ENCODE assay signal across 1 cellular context in the genomic region with DNA sequence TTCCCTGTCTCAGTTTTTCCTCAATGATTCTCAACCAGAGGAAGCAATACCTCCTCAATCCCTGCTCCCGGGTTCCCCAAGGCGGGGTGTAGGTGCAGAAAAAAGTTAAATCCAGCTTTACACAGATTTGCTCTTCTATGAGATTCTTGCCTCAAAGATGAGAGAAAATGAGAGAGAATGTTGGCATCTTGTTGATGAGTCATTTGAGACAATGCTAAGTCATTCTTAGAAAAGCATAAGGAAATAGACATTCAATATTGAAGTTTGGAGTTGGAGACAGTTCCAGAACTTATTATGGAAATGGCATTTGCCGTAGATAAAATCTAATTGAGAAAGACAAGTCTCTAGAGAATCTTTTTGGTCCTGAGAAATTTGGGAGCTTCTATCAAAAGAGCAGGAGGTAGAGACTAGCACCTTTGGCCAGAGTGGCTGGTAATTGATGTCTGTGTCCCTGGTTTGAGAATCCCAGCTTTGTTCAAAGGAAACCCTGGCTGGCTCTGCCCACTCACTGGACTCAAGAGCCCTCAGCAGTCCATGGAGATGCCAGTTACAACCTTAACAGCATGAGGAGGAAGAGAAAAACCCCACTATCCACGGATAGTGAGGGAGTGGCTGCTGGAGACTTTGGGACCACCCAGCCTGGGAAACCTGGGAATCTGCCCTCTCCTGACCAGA.
TF ChIP-seq lines count a peak whose summit lies in the region.

No MANE protein-coding gene starts in this region.

TF ChIP-seq in GM12878, 131 proteins besides CTCF, POLR2A, EP300 and RAD21 (continued from another document):
- TF ChIP-seq, protein P1, sequence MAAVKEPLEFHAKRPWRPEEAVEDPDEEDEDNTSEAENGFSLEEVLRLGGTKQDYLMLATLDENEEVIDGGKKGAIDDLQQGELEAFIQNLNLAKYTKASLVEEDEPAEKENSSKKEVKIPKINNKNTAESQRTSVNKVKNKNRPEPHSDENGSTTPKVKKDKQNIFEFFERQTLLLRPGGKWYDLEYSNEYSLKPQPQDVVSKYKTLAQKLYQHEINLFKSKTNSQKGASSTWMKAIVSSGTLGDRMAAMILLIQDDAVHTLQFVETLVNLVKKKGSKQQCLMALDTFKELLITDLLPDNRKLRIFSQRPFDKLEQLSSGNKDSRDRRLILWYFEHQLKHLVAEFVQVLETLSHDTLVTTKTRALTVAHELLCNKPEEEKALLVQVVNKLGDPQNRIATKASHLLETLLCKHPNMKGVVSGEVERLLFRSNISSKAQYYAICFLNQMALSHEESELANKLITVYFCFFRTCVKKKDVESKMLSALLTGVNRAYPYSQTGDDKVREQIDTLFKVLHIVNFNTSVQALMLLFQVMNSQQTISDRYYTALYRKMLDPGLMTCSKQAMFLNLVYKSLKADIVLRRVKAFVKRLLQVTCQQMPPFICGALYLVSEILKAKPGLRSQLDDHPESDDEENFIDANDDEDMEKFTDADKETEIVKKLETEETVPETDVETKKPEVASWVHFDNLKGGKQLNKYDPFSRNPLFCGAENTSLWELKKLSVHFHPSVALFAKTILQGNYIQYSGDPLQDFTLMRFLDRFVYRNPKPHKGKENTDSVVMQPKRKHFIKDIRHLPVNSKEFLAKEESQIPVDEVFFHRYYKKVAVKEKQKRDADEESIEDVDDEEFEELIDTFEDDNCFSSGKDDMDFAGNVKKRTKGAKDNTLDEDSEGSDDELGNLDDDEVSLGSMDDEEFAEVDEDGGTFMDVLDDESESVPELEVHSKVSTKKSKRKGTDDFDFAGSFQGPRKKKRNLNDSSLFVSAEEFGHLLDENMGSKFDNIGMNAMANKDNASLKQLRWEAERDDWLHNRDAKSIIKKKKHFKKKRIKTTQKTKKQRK (IDR thresholded peaks at IDR 0.05; ENCODE audit: low read depth, low read length), result no peak
- TF ChIP-seq JUNB (IDR thresholded peaks at IDR 0.05) (peak; percentile 35; the same call in 1 of the 2 replicates), ASH2L (IDR thresholded peaks at IDR 0.05; ENCODE audit: borderline replicate concordance, low read depth) (no peak)
- TF ChIP-seq, protein P2, sequence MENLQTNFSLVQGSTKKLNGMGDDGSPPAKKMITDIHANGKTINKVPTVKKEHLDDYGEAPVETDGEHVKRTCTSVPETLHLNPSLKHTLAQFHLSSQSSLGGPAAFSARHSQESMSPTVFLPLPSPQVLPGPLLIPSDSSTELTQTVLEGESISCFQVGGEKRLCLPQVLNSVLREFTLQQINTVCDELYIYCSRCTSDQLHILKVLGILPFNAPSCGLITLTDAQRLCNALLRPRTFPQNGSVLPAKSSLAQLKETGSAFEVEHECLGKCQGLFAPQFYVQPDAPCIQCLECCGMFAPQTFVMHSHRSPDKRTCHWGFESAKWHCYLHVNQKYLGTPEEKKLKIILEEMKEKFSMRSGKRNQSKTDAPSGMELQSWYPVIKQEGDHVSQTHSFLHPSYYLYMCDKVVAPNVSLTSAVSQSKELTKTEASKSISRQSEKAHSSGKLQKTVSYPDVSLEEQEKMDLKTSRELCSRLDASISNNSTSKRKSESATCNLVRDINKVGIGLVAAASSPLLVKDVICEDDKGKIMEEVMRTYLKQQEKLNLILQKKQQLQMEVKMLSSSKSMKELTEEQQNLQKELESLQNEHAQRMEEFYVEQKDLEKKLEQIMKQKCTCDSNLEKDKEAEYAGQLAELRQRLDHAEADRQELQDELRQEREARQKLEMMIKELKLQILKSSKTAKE (IDR thresholded peaks at IDR 0.05; ENCODE audit: low read depth, poor library complexity, severe bottlenecking), result no peak
